ENCODE assay signal across 23 cellular contexts in the genomic region with DNA sequence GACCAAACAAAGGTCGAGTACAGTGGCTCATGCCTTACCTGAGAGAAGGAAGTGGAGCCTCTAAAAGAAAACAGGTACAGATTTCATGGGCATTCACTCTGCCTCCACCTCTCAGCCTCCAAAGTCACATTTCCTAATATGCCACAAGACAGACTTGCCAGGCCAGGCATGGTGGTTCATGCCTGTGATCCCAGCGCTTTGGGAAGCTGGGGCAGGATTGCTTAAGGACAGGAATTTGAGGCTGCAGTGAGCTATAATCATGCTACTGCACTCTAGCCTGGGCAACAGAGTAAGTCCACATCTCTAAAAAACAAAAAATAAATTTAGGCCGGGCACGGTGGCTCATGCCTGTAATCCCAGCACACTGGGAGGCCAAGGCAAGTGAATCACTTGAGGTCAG.
"Had no signal": no experiment of that assay in that cellular context is flagged by ENCODE, and none has a peak within 500 bp of the region (broad histone marks: within the 10 kb centered on the region; RNA-seq: fewer than 3 reads in every experiment).

No MANE protein-coding gene starts in this region.

- H3K27ac ChIP-seq: brain microvascular endothelial cell, epithelial cell of prostate, esophagus squamous epithelium, right lobe of liver, thyroid gland had no signal

- H3K4me1 ChIP-seq: esophagus squamous epithelium, right lobe of liver had no signal

- H3K27me3 ChIP-seq: brain microvascular endothelial cell, esophagus squamous epithelium, left lung, right lobe of liver, thyroid gland had no signal

- FAIRE-seq: frontal cortex had no signal

- DNase-seq: activated B cell treated with CpG ODN at 0.5 μM for 24 hours; activated CD8-positive, alpha-beta memory T cell treated with anti-CD3 and anti-CD28 coated beads, Interleukin-2, amount 10 ng/mL, durations not matched to agents 7 days and 5 days; activated CD8-positive, alpha-beta T cell treated with anti-CD3 and anti-CD28 coated beads, Interleukin-2, amount 10 ng/mL, durations not matched to agents 7 days and 5 days; activated naive CD4-positive, alpha-beta T cell; activated T-cell treated with anti-CD3 and anti-CD28 coated beads, Interleukin-2, amount 50 U/mL, for 48 hours; aorta; effector CD4-positive, alpha-beta T cell; esophagus squamous epithelium; kidney glomerular epithelial cell; mesendoderm; mucosa of descending colon; posterior cingulate gyrus; right lobe of liver; stimulated activated CD4-positive, alpha-beta T cell treated with anti-CD3 and anti-CD28 coated beads, Interleukin-4, amount 100 ng/mL, for 24 hours; substantia nigra; T-helper 1 cell had no signal

- H3K36me3 ChIP-seq: brain microvascular endothelial cell, esophagus squamous epithelium, left lung, right lobe of liver, thyroid gland had no signal

- H3K9me3 ChIP-seq: esophagus squamous epithelium, right lobe of liver, thyroid gland had no signal

- H3K4me3 ChIP-seq: esophagus squamous epithelium, left lung, lung, mucosa of descending colon, right lobe of liver, skin epidermis, thyroid gland had no signal
